ENCODE assay signal across 8 cellular contexts in genomic region chr3:157089455-157090221, GRCh38.
A peak's percentile ranks its signal among the peaks of the same experiment; 100 is the strongest.
DNase-seq lines count a peak whose midpoint lies in the region; ATAC-seq and TF ChIP-seq lines count a peak whose summit lies in the region.

No MANE protein-coding gene starts in this region.

- peak overlapping the region; percentile 61 for H2AFZ ChIP-seq in neuron (ENCODE audit: low read depth, low read length)

- H3K4me3 ChIP-seq in WERI-Rb-1 (ENCODE audit: low read depth, low read length) (peak overlapping the region; percentile 52), epithelial cell of proximal tubule (ENCODE audit: low read depth, low read length) (peak overlapping the region; percentile 66), neuron (ENCODE audit: low read length) (peak overlapping the region; percentile 27)

- TF ChIP-seq CTCF in WERI-Rb-1 (IDR thresholded peaks at IDR 0.05; ENCODE audit: low read depth, low read length) (no peak), epithelial cell of proximal tubule (conservative IDR thresholded peaks at IDR 0.05; ENCODE audit: low read depth, low read length) (no peak)

- H3K9me3 ChIP-seq in WERI-Rb-1 (ENCODE audit: severe bottlenecking) (no peaks in the 10 kb centered on the region), neuron (ENCODE audit: low read length) (no peaks in the 10 kb centered on the region)

- peaks cover 16% of the 10 kb centered on the region for H3K4me1 ChIP-seq in neuron (ENCODE audit: insufficient read depth, low read length)

- no peaks in the 10 kb centered on the region for H3K36me3 ChIP-seq in WERI-Rb-1
- no peaks in the 10 kb centered on the region for H3K36me3 ChIP-seq in neuron (ENCODE audit: insufficient read depth, low read length)

- peak overlapping the region; percentile 97 for H3K27ac ChIP-seq in WERI-Rb-1

- peak; percentile 11 for ATAC-seq in GM18870 (IDR thresholded peaks at IDR 0.05; ENCODE audit: unreplicated experiment)
- peak; percentile 4 for ATAC-seq in HG03064 (IDR thresholded peaks at IDR 0.05; ENCODE audit: low read depth, unreplicated experiment)

- DNase-seq in WERI-Rb-1: peak; percentile 60
- DNase-seq in epithelial cell of proximal tubule (ENCODE audit: low read depth): no peak
- DNase-seq in NCI-H524 (lab: John Stamatoyannopoulos, UW): no peak
- no peak for DNase-seq in GM19238 (ENCODE audit: insufficient read length, low spot score)
- no peak for DNase-seq in NCI-H187 (lab: John Stamatoyannopoulos, UW)

- H3K27me3 ChIP-seq in WERI-Rb-1 (ENCODE audit: insufficient read depth, low read depth, severe bottlenecking) (no peaks in the 10 kb centered on the region), neuron (ENCODE audit: insufficient read depth, low read length) (peaks cover 2% of the 10 kb centered on the region)
